8 cellular contexts compared by ENCODE assay signal in genomic region chr11:65274734-65275682, GRCh38. TPM values are rescaled to one million over a fixed set of nuclear protein-coding genes. Genes with fewer than 3 reads are reported as not detected.
DNase-seq lines count a peak whose midpoint lies in the region; ATAC-seq, FAIRE-seq and TF ChIP-seq lines count a peak whose summit lies in the region.

No MANE protein-coding gene starts in this region.

- H3K79me2 ChIP-seq in DND-41 (ENCODE audit: insufficient read depth, low read length) = no peaks in the 10 kb centered on the region

- H3K4me2 ChIP-seq in A549 (peak overlapping the region; percentile 61), DND-41 (ENCODE audit: insufficient read depth, low read length) (no peak overlapping the region)

- H4K20me1 ChIP-seq in DND-41 (ENCODE audit: insufficient read depth, low read length) = 0 out of 2 replicates have a peak, but pooled peaks cover 5% of the 10 kb centered on the region

- TF ChIP-seq POLR2A in A549 (IDR thresholded peaks at IDR 0.05; ENCODE audit: low read length) = no peak

- peak; percentile 99 for TF ChIP-seq RAD21 in A549 (conservative IDR thresholded peaks at IDR 0.05 in 1 of 2, IDR thresholded peaks at IDR 0.05 in 1 of 2)

- no peak overlapping the region for H2AFZ ChIP-seq in DND-41 (ENCODE audit: low read depth, low read length)

- 31% methylated on average over 6 of the region's 6 CpGs for WGBS in A549 (ENCODE audit: missing lambda C conversion rate)

- H3K4me1 ChIP-seq in A549 = peaks cover 48% of the 10 kb centered on the region
- H3K4me1 ChIP-seq in DND-41 (ENCODE audit: insufficient read depth, low read length) = no peaks in the 10 kb centered on the region

- ATAC-seq in A549 = peak; percentile 88 to 89
- peak; percentile 65; the same call in 1 of the 3 replicates for ATAC-seq in DND-41 (ENCODE audit: insufficient read depth, low read depth)
- no peak for ATAC-seq in HG02840 (IDR thresholded peaks at IDR 0.05; ENCODE audit: low FRiP score, unreplicated experiment)

- FAIRE-seq in A549 (lab: Jason Lieb, UNC) = no peak

- POLR2A ChIA-PET in A549 (lab: Yijun Ruan, JAX) = interaction anchor here (0.6 to 2.6 kb wide), 16 partner anchors 13 to 232 kb away, joined by 3 to 62 read pairs (median 4); partner anchors contain the start of genes CDC42EP2, DPF2, FAU and MRPL49

- DNase-seq in A549 (ENCODE audit: low read depth in 1 of 2, low spot score in 1 of 2) = peak; percentile 66 to 85
- peak; percentile 27 for DNase-seq in DND-41
- peak; percentile 39 for DNase-seq in NCI-H1092 treated with DMSO at 0.1 percent for 48 hours (lab: John Stamatoyannopoulos, UW)
- DNase-seq in fibroblast of mammary gland (ENCODE audit: low read depth) = peak; percentile 94
- peak; percentile 91 for DNase-seq in myocyte (ENCODE audit: low read depth)
- DNase-seq in HuH-7.5 (ENCODE audit: low spot score) = no peak

- H3K27ac ChIP-seq in A549 (peak overlapping the region; percentile 23 to 69; a peak in 4 of 6 replicates), DND-41 (ENCODE audit: low read length) (no peak overlapping the region), VCaP (peak overlapping the region; percentile 78)

- CTCF ChIA-PET in A549 (lab: Yijun Ruan, JAX) = interaction anchor here (0.5 to 76.3 kb wide), 26 partner anchors 10 to 934 kb away, joined by 3 to 3090 read pairs (median 4); partner anchors contain the start of genes CDC42EP2, DPF2, POLA2 and TIGD3

- H3K9ac ChIP-seq in DND-41 (ENCODE audit: low read depth, low read length) = no peak overlapping the region

- no peak overlapping the region for H3K4me3 ChIP-seq in A549
- no peak overlapping the region for H3K4me3 ChIP-seq in DND-41 (ENCODE audit: low read depth in 1 of 2, low read length in 2 of 2)
- H3K4me3 ChIP-seq in fibroblast of mammary gland (ENCODE audit: control insufficient read depth, low read depth, low read length) = no peak overlapping the region

- H3K9me3 ChIP-seq in A549 = no peaks in the 10 kb centered on the region
- H3K9me3 ChIP-seq in DND-41 (ENCODE audit: insufficient read depth, low read length, severe bottlenecking) = no peaks in the 10 kb centered on the region

- TF ChIP-seq CTCF in A549 (IDR thresholded peaks at IDR 0.05) = peak; percentile 96
- TF ChIP-seq CTCF in DND-41 (IDR thresholded peaks at IDR 0.05; ENCODE audit: borderline replicate concordance, extremely low read depth, low read length, poor library complexity, severe bottlenecking) = peak; percentile 60
- TF ChIP-seq CTCF in VCaP (conservative IDR thresholded peaks at IDR 0.05) = peak; percentile 99
- TF ChIP-seq CTCF in fibroblast of mammary gland (conservative IDR thresholded peaks at IDR 0.05; ENCODE audit: control insufficient read depth, insufficient read depth, low read depth, low read length) = peak; percentile 78

- H3K36me3 ChIP-seq in DND-41 (ENCODE audit: insufficient read depth, low read length) = peaks cover 76% of the 10 kb centered on the region

- no peaks in the 10 kb centered on the region for H3K27me3 ChIP-seq in DND-41 (ENCODE audit: insufficient read depth, low read length, poor library complexity)

- TF ChIP-seq EP300 in A549 (IDR thresholded peaks at IDR 0.05) = no peak

TF ChIP-seq in A549, 52 proteins besides CTCF, POLR2A, EP300 and RAD21 (continues in another document):
- TF ChIP-seq, protein P1, sequence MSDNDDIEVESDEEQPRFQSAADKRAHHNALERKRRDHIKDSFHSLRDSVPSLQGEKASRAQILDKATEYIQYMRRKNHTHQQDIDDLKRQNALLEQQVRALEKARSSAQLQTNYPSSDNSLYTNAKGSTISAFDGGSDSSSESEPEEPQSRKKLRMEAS (IDR thresholded peaks at IDR 0.05) = peak; percentile 45; the same call in 1 of the 2 replicates
- TF ChIP-seq JUN (IDR thresholded peaks at IDR 0.05) (peak in 1 of 2 experiments; percentile 42; a peak in 1 of 5 replicates), HOXB5 (CRISPR knock-in tag; IDR thresholded peaks at IDR 0.05) (no peak), SMC3 (IDR thresholded peaks at IDR 0.05) (peak; percentile 97), EHF (CRISPR knock-in tag; IDR thresholded peaks at IDR 0.05) (no peak), HEYL (CRISPR knock-in tag; IDR thresholded peaks at IDR 0.05) (no peak), PBX3 (IDR thresholded peaks at IDR 0.05) (0 out of 2 replicates have a peak, but pooled peaks have one; percentile 54), ZNF302 (CRISPR knock-in tag; IDR thresholded peaks at IDR 0.05) (no peak), RFX5 (IDR thresholded peaks at IDR 0.05) (no peak), HOXA7 (CRISPR knock-in tag; IDR thresholded peaks at IDR 0.05) (no peak), GATA3 (IDR thresholded peaks at IDR 0.05; ENCODE audit: borderline replicate concordance) (peak; percentile 65; the same call in 1 of the 2 replicates), JUNB (IDR thresholded peaks at IDR 0.05) (peak; percentile 48; the same call in 1 of the 2 replicates), CHD4 (IDR thresholded peaks at IDR 0.05; ENCODE audit: borderline replicate concordance) (no peak), CHD2 (IDR thresholded peaks at IDR 0.05; ENCODE audit: low read length, partially characterized antibody) (no peak), ZSCAN20 (CRISPR knock-in tag; IDR thresholded peaks at IDR 0.05) (no peak), TP53 (CRISPR knock-in tag; IDR thresholded peaks at IDR 0.05) (no peak), ZFP36 (IDR thresholded peaks at IDR 0.05; ENCODE audit: borderline replicate concordance, partially characterized antibody) (no peak), CEBPB (IDR thresholded peaks at IDR 0.05) (0 out of 4 replicates have a peak, but pooled peaks of 1 of the 2 experiments have one; percentile 46), REST (IDR thresholded peaks at IDR 0.05) (no peak), RCOR1 (IDR thresholded peaks at IDR 0.05; ENCODE audit: low read depth, low read length) (no peak), SREBF2 (IDR thresholded peaks at IDR 0.05) (no peak)
- TF ChIP-seq, protein P2, sequence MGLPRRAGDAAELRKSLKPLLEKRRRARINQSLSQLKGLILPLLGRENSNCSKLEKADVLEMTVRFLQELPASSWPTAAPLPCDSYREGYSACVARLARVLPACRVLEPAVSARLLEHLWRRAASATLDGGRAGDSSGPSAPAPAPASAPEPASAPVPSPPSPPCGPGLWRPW (IDR thresholded peaks at IDR 0.05) = no peak

RNA-seq across cellular contexts. Expression of gene POLA2, which starts 13.2 kb away (rescaled TPM):
- 52.3 and 55.6 TPM in 2 replicates for polyA plus RNA-seq in A549 (2011; rRNA removed)
- 39.9 and 40.1 TPM in 2 replicates for polyA plus RNA-seq in A549 (2012; cell fraction: cytosol; rRNA removed)
- 57.3 and 71.4 TPM in 2 replicates for polyA plus RNA-seq in A549 (2012; cell fraction: nucleus; rRNA removed)
- polyA plus RNA-seq in A549 (2017; fragmentation: RNase III; extraction: RNeasy Plus Mini Kit Qiagen cat#74134 plus additional on column Dnase treatment) = 33.8 to 34.5 TPM (median 34.1 TPM) in 3 replicates
- polyA minus RNA-seq in A549 (2011; rRNA and poly(A)+ RNA removed) = 48.8 and 54.1 TPM in 2 replicates
- total RNA-seq in myocyte = 3.2 and 4.5 TPM in 2 replicates
- 9.6 TPM for polyA plus RNA-seq in myocyte (2012)

RNA-seq across cellular contexts. Expression of gene CDC42EP2, which starts 39.7 kb away (rescaled TPM):
- polyA plus RNA-seq in A549 (2011; rRNA removed) (3.0 and 3.7 TPM in 2 replicates), A549 (2017; fragmentation: RNase III; extraction: RNeasy Plus Mini Kit Qiagen cat#74134 plus additional on column Dnase treatment) (8.0 to 10.1 TPM (median 8.5 TPM) in 3 replicates)
- 5.1 and 5.7 TPM in 2 replicates for polyA plus RNA-seq in A549 (2012; cell fraction: cytosol; rRNA removed)
- polyA plus RNA-seq in A549 (2012; cell fraction: nucleus; rRNA removed) = 8.7 and 14.7 TPM in 2 replicates
- 6.1 and 10.5 TPM in 2 replicates for polyA minus RNA-seq in A549 (2011; rRNA and poly(A)+ RNA removed)
- total RNA-seq in myocyte = 45.1 and 47.2 TPM in 2 replicates
- polyA plus RNA-seq in myocyte (2012) = 30.8 TPM

RNA-seq across cellular contexts. Expression of gene DPF2, which starts 58.6 kb away (rescaled TPM):
- 35.6 and 36.3 TPM in 2 replicates for polyA plus RNA-seq in A549 (2011; rRNA removed)
- polyA plus RNA-seq in A549 (2012; cell fraction: cytosol; rRNA removed) = 41.8 and 42.1 TPM in 2 replicates
- 58.6 and 62.1 TPM in 2 replicates for polyA plus RNA-seq in A549 (2012; cell fraction: nucleus; rRNA removed)
- polyA plus RNA-seq in A549 (2017; fragmentation: RNase III; extraction: RNeasy Plus Mini Kit Qiagen cat#74134 plus additional on column Dnase treatment) = 34.8 to 39.8 TPM (median 35.7 TPM) in 3 replicates
- 45.4 and 46.9 TPM in 2 replicates for polyA minus RNA-seq in A549 (2011; rRNA and poly(A)+ RNA removed)
- total RNA-seq in myocyte = 35.0 and 37.1 TPM in 2 replicates
- polyA plus RNA-seq in myocyte (2012) = 42.0 TPM
